Comparison of ENCODE assay signal across 11 cellular contexts in genomic region chr1:202112864-202113689, GRCh38. TPM values are rescaled to one million over a fixed set of nuclear protein-coding genes. Genes with fewer than 3 reads are reported as not detected.
DNase-seq lines count a peak whose midpoint lies in the region; ATAC-seq and TF ChIP-seq lines count a peak whose summit lies in the region.
"Had no signal": no experiment of that assay in that cellular context is flagged by ENCODE, and none has a peak within 500 bp of the region (broad histone marks: within the 10 kb centered on the region; RNA-seq: fewer than 3 reads in every experiment).

No MANE protein-coding gene starts in this region.

- CTCF ChIA-PET in HCT116 (lab: Charles Lee): interaction anchor here (1.3 to 3.4 kb wide), 5 partner anchors 96 to 114 kb away, joined by 3 to 15 read pairs (median 12); partner anchors contain the start of gene ELF3

- intact Hi-C loops in HCT116 (cut with micrococcal nuclease) (no loop called here), ascending aorta (cut with DNase I) (no loop called here)
- intact Hi-C loops in activated T-helper 2 cell treated with anti-CD3 and anti-CD28 coated beads, Interferon-gamma antibody, Interleukin-2, Interleukin-4, amounts not matched to agents 10 μg/mL and 5 μg/mL and 100 μg/mL, durations not matched to agents 14 hours and 24 hours and 36 hours (cut with micrococcal nuclease): no loop called here

- H3K4me2 ChIP-seq in HCT116 (ENCODE audit: low read length): peak overlapping the region; percentile 63

- POLR2A ChIA-PET in HCT116 (lab: Charles Lee): interaction anchor here (0.8 to 4.3 kb wide), 9 partner anchors 7 to 130 kb away, joined by 3 to 48 read pairs (median 4); partner anchors contain the start of genes ELF3 and GPR37L1

- H3K9ac ChIP-seq in HCT116 (ENCODE audit: low read length): 0 out of 2 replicates have a peak overlapping the region, but pooled peaks have one; percentile 15

- no peak for TF ChIP-seq CTCF in HCT116 (IDR thresholded peaks at IDR 0.05 in 2 of 3, conservative IDR thresholded peaks at IDR 0.05 in 1 of 3; ENCODE audit: borderline replicate concordance in 1 of 3, insufficient read depth in 1 of 3, low read depth in 2 of 3, low read length in 2 of 3)
- no peak for TF ChIP-seq CTCF in ascending aorta (IDR thresholded peaks at IDR 0.05)

- DNase-seq in HCT116 (ENCODE audit: low read depth, low spot score) (no peak), ascending aorta (ENCODE audit: low spot score in 2 of 2) (no peak), islet precursor cell (peak; percentile 73), NCI-H1105 (lab: John Stamatoyannopoulos, UW) (no peak)
- DNase-seq in activated CD8-positive, alpha-beta memory T cell treated with anti-CD3 and anti-CD28 coated beads, Interleukin-2, amount 50 U/mL, for 48 hours: no peak
- no peak for DNase-seq in activated T-helper 2 cell treated with anti-CD3 and anti-CD28 coated beads, Interferon-gamma antibody, Interleukin-2, Interleukin-4, amounts not matched to agents 10 μg/mL and 5 μg/mL and 100 μg/mL, durations not matched to agents 14 hours and 24 hours and 36 hours (ENCODE audit: low spot score)

- H2AFZ ChIP-seq in HCT116 (ENCODE audit: low read depth, low read length, poor library complexity, severe bottlenecking): peak overlapping the region; percentile 16

- H3K79me2 ChIP-seq in HCT116 (ENCODE audit: insufficient read depth, low read length): no peaks in the 10 kb centered on the region

- H3K27me3 ChIP-seq in HCT116 (ENCODE audit: insufficient read depth, low read length): no peaks in the 10 kb centered on the region
- H3K27me3 ChIP-seq in ascending aorta: no peaks in the 10 kb centered on the region

- no peaks in the 10 kb centered on the region for H3K9me3 Mint-ChIP-seq in stimulated activated memory B cell treated with anti-CD40 and anti-IgM and Interleukin-4, amounts not matched to agents 10 μg/mL and 1 μg/mL and 100 μg/mL, for 72 hours
- no peaks in the 10 kb centered on the region for H3K9me3 Mint-ChIP-seq in activated T-helper 2 cell treated with anti-CD3 and anti-CD28 coated beads, Interferon-gamma antibody, Interleukin-2, Interleukin-4, amounts not matched to agents 10 μg/mL and 5 μg/mL and 100 μg/mL, durations not matched to agents 14 hours and 24 hours and 36 hours

- H3K4me3 ChIP-seq in HCT116 (replicated peaks in 1 of 2; ENCODE audit: low read depth in 1 of 2, low read length in 2 of 2): no peak overlapping the region
- H3K4me3 ChIP-seq in ascending aorta: no peak overlapping the region

- H3K27ac ChIP-seq in HCT116 (ENCODE audit: low read depth, low read length): no peak overlapping the region
- peak overlapping the region; percentile 1 to 70 for H3K27ac ChIP-seq in ascending aorta

- no peaks in the 10 kb centered on the region for H4K20me1 ChIP-seq in HCT116 (ENCODE audit: insufficient read depth)

- BruUV-seq in HCT116 (replicated peaks; lab: Mats Ljungman, UMichigan): no TSS peak

- peaks cover 12% of the 10 kb centered on the region for H3K4me1 Mint-ChIP-seq in stimulated activated memory B cell treated with anti-CD40 and anti-IgM and Interleukin-4, amounts not matched to agents 10 μg/mL and 1 μg/mL and 100 μg/mL, for 72 hours
- no peaks in the 10 kb centered on the region for H3K4me1 Mint-ChIP-seq in activated T-helper 2 cell treated with anti-CD3 and anti-CD28 coated beads, Interferon-gamma antibody, Interleukin-2, Interleukin-4, amounts not matched to agents 10 μg/mL and 5 μg/mL and 100 μg/mL, durations not matched to agents 14 hours and 24 hours and 36 hours (ENCODE audit: low read depth)

- H3K9me3 ChIP-seq in HCT116 (ENCODE audit: control insufficient read depth in 1 of 2, insufficient read depth in 1 of 2, low read depth in 1 of 2, low read length in 2 of 2) (no peaks in the 10 kb centered on the region), ascending aorta (no peaks in the 10 kb centered on the region)

- H3K36me3 Mint-ChIP-seq in stimulated activated memory B cell treated with anti-CD40 and anti-IgM and Interleukin-4, amounts not matched to agents 10 μg/mL and 1 μg/mL and 100 μg/mL, for 72 hours: no peaks in the 10 kb centered on the region
- H3K36me3 Mint-ChIP-seq in activated T-helper 2 cell treated with anti-CD3 and anti-CD28 coated beads, Interferon-gamma antibody, Interleukin-2, Interleukin-4, amounts not matched to agents 10 μg/mL and 5 μg/mL and 100 μg/mL, durations not matched to agents 14 hours and 24 hours and 36 hours (ENCODE audit: low read depth): no peaks in the 10 kb centered on the region

- no peaks in the 10 kb centered on the region for H3K27me3 Mint-ChIP-seq in stimulated activated memory B cell treated with anti-CD40 and anti-IgM and Interleukin-4, amounts not matched to agents 10 μg/mL and 1 μg/mL and 100 μg/mL, for 72 hours
- H3K27me3 Mint-ChIP-seq in activated T-helper 2 cell treated with anti-CD3 and anti-CD28 coated beads, Interferon-gamma antibody, Interleukin-2, Interleukin-4, amounts not matched to agents 10 μg/mL and 5 μg/mL and 100 μg/mL, durations not matched to agents 14 hours and 24 hours and 36 hours (ENCODE audit: low read depth): no peaks in the 10 kb centered on the region

- no peaks in the 10 kb centered on the region for H3K9me2 ChIP-seq in HCT116 (ENCODE audit: insufficient read depth)

- ATAC-seq in HCT116: peak; percentile 41
- ATAC-seq in stimulated activated memory B cell treated with anti-CD40 and anti-IgM and Interleukin-4, amounts not matched to agents 10 μg/mL and 1 μg/mL and 100 μg/mL, for 72 hours: peak; percentile 7
- no peak for ATAC-seq in HG03045 (IDR thresholded peaks at IDR 0.05; ENCODE audit: unreplicated experiment)

- no peak overlapping the region for H3K4me3 Mint-ChIP-seq in stimulated activated memory B cell treated with anti-CD40 and anti-IgM and Interleukin-4, amounts not matched to agents 10 μg/mL and 1 μg/mL and 100 μg/mL, for 72 hours
- H3K4me3 Mint-ChIP-seq in activated T-helper 2 cell treated with anti-CD3 and anti-CD28 coated beads, Interferon-gamma antibody, Interleukin-2, Interleukin-4, amounts not matched to agents 10 μg/mL and 5 μg/mL and 100 μg/mL, durations not matched to agents 14 hours and 24 hours and 36 hours (ENCODE audit: low read depth): no peak overlapping the region

- no peak for TF ChIP-seq RAD21 in HCT116 (IDR thresholded peaks at IDR 0.05; ENCODE audit: low read depth)

- H3K36me3 ChIP-seq in HCT116 (ENCODE audit: control insufficient read depth in 1 of 2, insufficient read depth in 2 of 2, low read length in 2 of 2): no peaks in the 10 kb centered on the region
- no peaks in the 10 kb centered on the region for H3K36me3 ChIP-seq in ascending aorta

- H3K4me1 ChIP-seq in HCT116 (ENCODE audit: control insufficient read depth in 1 of 2, insufficient read depth in 2 of 2, low read length in 2 of 2) (peaks cover 38 to 47% of the 10 kb centered on the region in 2 experiments), ascending aorta (peaks cover 9 to 14% of the 10 kb centered on the region in 2 donors)

- RAD21 ChIA-PET in HCT116 (lab: Charles Lee; ENCODE audit: low non-redundant PET in 1 of 2, low total read pairs in 2 of 2, uncharacterized antibody in 2 of 2, unreplicated experiment in 2 of 2): interaction anchor here in 1 of 2 experiments (1.0 to 1.3 kb wide), 3 partner anchors 56 to 106 kb away, joined by 4 to 5 read pairs (median 4); no protein-coding TSS in a partner anchor

- H3K27ac Mint-ChIP-seq in stimulated activated memory B cell treated with anti-CD40 and anti-IgM and Interleukin-4, amounts not matched to agents 10 μg/mL and 1 μg/mL and 100 μg/mL, for 72 hours: no peak overlapping the region
- no peak overlapping the region for H3K27ac Mint-ChIP-seq in activated T-helper 2 cell treated with anti-CD3 and anti-CD28 coated beads, Interferon-gamma antibody, Interleukin-2, Interleukin-4, amounts not matched to agents 10 μg/mL and 5 μg/mL and 100 μg/mL, durations not matched to agents 14 hours and 24 hours and 36 hours

- TF ChIP-seq POLR2A in HCT116 (IDR thresholded peaks at IDR 0.05; ENCODE audit: borderline replicate concordance, extremely low read depth, insufficient read depth, insufficient read length): no peak

TF ChIP-seq in HCT116, 20 proteins besides CTCF, POLR2A, EP300 and RAD21 (continues in another document):
- TF ChIP-seq ZFX (IDR thresholded peaks at IDR 0.05): no peak
- TF ChIP-seq EZH2phosphoT487 (IDR thresholded peaks at IDR 0.05; ENCODE audit: borderline replicate concordance): no peak

RNA-seq across cellular contexts. Expression of gene GPR37L1, which starts 9.6 kb away (rescaled TPM):
- total RNA-seq in HCT116 (2021; ENCODE audit: unreplicated experiment) (0.10 TPM), ascending aorta (not detected)
- polyA plus RNA-seq in HCT116 (2012): 0.16 and 0.19 TPM in 2 replicates
- total RNA-seq in activated T-helper 2 cell treated with anti-CD3 and anti-CD28 coated beads, Interferon-gamma antibody, Interleukin-2, Interleukin-4, amounts not matched to agents 10 μg/mL and 5 μg/mL and 100 μg/mL, durations not matched to agents 14 hours and 24 hours and 36 hours: not detected in 2 replicates
- total RNA-seq: HT1080, RPMI7951 had no signal
- polyA plus RNA-seq: neural cell had no signal

RNA-seq across cellular contexts. Expression of gene ARL8A, which starts 31.5 kb away (rescaled TPM):
- total RNA-seq in HCT116 (2021; ENCODE audit: unreplicated experiment) (45.6 TPM), ascending aorta (38.5 TPM)
- polyA plus RNA-seq in HCT116 (2012): 35.2 and 36.4 TPM in 2 replicates
- 57.9 and 64.7 TPM in 2 replicates for total RNA-seq in activated T-helper 2 cell treated with anti-CD3 and anti-CD28 coated beads, Interferon-gamma antibody, Interleukin-2, Interleukin-4, amounts not matched to agents 10 μg/mL and 5 μg/mL and 100 μg/mL, durations not matched to agents 14 hours and 24 hours and 36 hours

RNA-seq across cellular contexts. Expression of gene PTPN7, which starts 47.3 kb away (rescaled TPM):
- total RNA-seq in HCT116 (2021; ENCODE audit: unreplicated experiment) (0.76 TPM), ascending aorta (not detected)
- polyA plus RNA-seq in HCT116 (2012): 0.12 and 0.25 TPM in 2 replicates
- total RNA-seq in activated T-helper 2 cell treated with anti-CD3 and anti-CD28 coated beads, Interferon-gamma antibody, Interleukin-2, Interleukin-4, amounts not matched to agents 10 μg/mL and 5 μg/mL and 100 μg/mL, durations not matched to agents 14 hours and 24 hours and 36 hours: 388 and 398 TPM in 2 replicates
- total RNA-seq: HT1080, RPMI7951 had no signal

Comparison
In these comparisons a context has a peak if more than half of its experiments do, and no peak if none do; other contexts are left out.
1. RNA of gene PTPN7, which starts 47.3 kb away (total RNA-seq): 388 to 398 TPM in activated T-helper 2 cell treated with anti-CD3 and anti-CD28 coated beads, Interferon-gamma antibody, Interleukin-2, Interleukin-4, amounts not matched to agents 10 μg/mL and 5 μg/mL and 100 μg/mL, durations not matched to agents 14 hours and 24 hours and 36 hours; 0.76 TPM in HCT116 (single experiment) and not detected in ascending aorta (single experiment); every median in the first group is over 100 times any median in the second.